Comparison of ENCODE assay signal across 1 cellular context in genomic region chr1:32521165-32521564, GRCh38.
A peak's percentile ranks its signal among the peaks of the same experiment; 100 is the strongest.
TF ChIP-seq lines count a peak whose summit lies in the region.

No MANE protein-coding gene starts in this region.

TF ChIP-seq in K562, 482 proteins besides CTCF, POLR2A, EP300 and RAD21:
- TF ChIP-seq HDAC1 (IDR thresholded peaks at IDR 0.05) (0 out of 4 replicates have a peak, but pooled peaks of 1 of the 2 experiments have one; percentile 5), NCOA1 (IDR thresholded peaks at IDR 0.05; ENCODE audit: low read depth) (no peak), GTF2E2 (tag; IDR thresholded peaks at IDR 0.05) (no peak), RBM17 (IDR thresholded peaks at IDR 0.05; ENCODE audit: borderline replicate concordance, low read depth, low read length) (no peak), POLR3A (IDR thresholded peaks at IDR 0.05; ENCODE audit: borderline replicate concordance, extremely low read depth, insufficient read depth, insufficient read length) (no peak), ZNF3 (CRISPR knock-in tag; IDR thresholded peaks at IDR 0.05) (no peak), RBM34 (IDR thresholded peaks at IDR 0.05; ENCODE audit: borderline replicate concordance, insufficient read depth, low read length) (no peak), FOXA3 (CRISPR knock-in tag; conservative IDR thresholded peaks at IDR 0.05 in 1 of 2, IDR thresholded peaks at IDR 0.05 in 1 of 2) (0 out of 4 replicates have a peak, but pooled peaks of 1 of the 2 experiments have one; percentile 21), ELF2 (CRISPR knock-in tag; IDR thresholded peaks at IDR 0.05) (no peak), SMC3 (conservative IDR thresholded peaks at IDR 0.05; ENCODE audit: insufficient read depth, low read depth, low read length) (0 out of 2 replicates have a peak, but pooled peaks have one; percentile 18), RB1 (IDR thresholded peaks at IDR 0.05; ENCODE audit: low read depth) (no peak), SMARCB1 (IDR thresholded peaks at IDR 0.05; ENCODE audit: insufficient read length, low read depth) (no peak)
- TF ChIP-seq, protein P1, sequence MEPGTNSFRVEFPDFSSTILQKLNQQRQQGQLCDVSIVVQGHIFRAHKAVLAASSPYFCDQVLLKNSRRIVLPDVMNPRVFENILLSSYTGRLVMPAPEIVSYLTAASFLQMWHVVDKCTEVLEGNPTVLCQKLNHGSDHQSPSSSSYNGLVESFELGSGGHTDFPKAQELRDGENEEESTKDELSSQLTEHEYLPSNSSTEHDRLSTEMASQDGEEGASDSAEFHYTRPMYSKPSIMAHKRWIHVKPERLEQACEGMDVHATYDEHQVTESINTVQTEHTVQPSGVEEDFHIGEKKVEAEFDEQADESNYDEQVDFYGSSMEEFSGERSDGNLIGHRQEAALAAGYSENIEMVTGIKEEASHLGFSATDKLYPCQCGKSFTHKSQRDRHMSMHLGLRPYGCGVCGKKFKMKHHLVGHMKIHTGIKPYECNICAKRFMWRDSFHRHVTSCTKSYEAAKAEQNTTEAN (CRISPR knock-in tag; IDR thresholded peaks at IDR 0.05), result no peak
